Comparison of ENCODE assay signal across 32 cellular contexts in the genomic region with DNA sequence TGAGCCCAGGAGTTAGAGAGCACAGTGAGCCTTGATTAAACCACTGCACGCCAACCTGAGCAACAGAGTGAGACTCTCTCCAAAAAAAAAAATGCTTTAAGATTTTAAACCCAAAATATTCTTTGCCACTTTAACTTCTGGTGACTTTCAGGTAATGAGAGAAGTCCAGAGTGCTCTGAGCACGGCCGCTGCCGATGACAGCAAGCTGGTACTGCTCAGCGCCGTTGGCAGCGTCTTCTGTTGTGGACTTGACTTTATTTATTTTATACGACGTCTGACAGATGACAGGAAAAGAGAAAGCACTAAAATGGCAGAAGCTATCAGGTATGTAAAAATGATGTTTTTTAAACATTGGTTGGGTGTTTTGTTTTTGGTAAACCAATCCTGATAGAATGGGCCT.
A peak's percentile ranks its signal among the peaks of the same experiment; 100 is the strongest.
DNase-seq lines count a peak whose midpoint lies in the region; ATAC-seq and TF ChIP-seq lines count a peak whose summit lies in the region.
"Had no signal": no experiment of that assay in that cellular context is flagged by ENCODE, and none has a peak within 500 bp of the region (broad histone marks: within the 10 kb centered on the region; RNA-seq: fewer than 3 reads in every experiment).

No MANE protein-coding gene starts in this region.

- no peaks in the 10 kb centered on the region for H3K9me3 Mint-ChIP-seq in activated CD8-positive, alpha-beta T cell treated with anti-CD3 and anti-CD28 coated beads, Interleukin-2, amount 10 ng/mL, durations not matched to agents 7 days and 5 days (ENCODE audit: insufficient read depth)
- no peaks in the 10 kb centered on the region for H3K9me3 Mint-ChIP-seq in activated CD8-positive, alpha-beta T cell treated with anti-CD3 and anti-CD28 coated beads for 36 hours
- no peaks in the 10 kb centered on the region for H3K9me3 Mint-ChIP-seq in memory B cell
- H3K9me3 Mint-ChIP-seq in osteocyte (ENCODE audit: unreplicated experiment): no peaks in the 10 kb centered on the region
- H3K9me3 Mint-ChIP-seq in endodermal cell: no peaks in the 10 kb centered on the region
- H3K9me3 Mint-ChIP-seq: CD4-positive, alpha-beta memory T cell; CD4-positive, alpha-beta T cell; CD4-positive, CD25-positive, alpha-beta regulatory T cell; CD8-positive, alpha-beta memory T cell; CD8-positive, alpha-beta T cell had no signal

- peaks cover 61% of the 10 kb centered on the region for H3K4me1 Mint-ChIP-seq in activated CD8-positive, alpha-beta T cell treated with anti-CD3 and anti-CD28 coated beads, Interleukin-2, amount 10 ng/mL, durations not matched to agents 7 days and 5 days (ENCODE audit: low read depth)
- H3K4me1 Mint-ChIP-seq in activated CD8-positive, alpha-beta T cell treated with anti-CD3 and anti-CD28 coated beads for 36 hours (ENCODE audit: low read depth): peaks cover 65% of the 10 kb centered on the region
- H3K4me1 Mint-ChIP-seq in memory B cell: peaks cover 12% of the 10 kb centered on the region
- peaks cover 30% of the 10 kb centered on the region for H3K4me1 Mint-ChIP-seq in osteocyte (ENCODE audit: unreplicated experiment)
- H3K4me1 Mint-ChIP-seq in endodermal cell: peaks cover 10% of the 10 kb centered on the region

- no peaks in the 10 kb centered on the region for H3K4me1 ChIP-seq in endodermal cell (ENCODE audit: control insufficient read depth, insufficient read depth, low read length)

- no peak overlapping the region for H3K9ac ChIP-seq in endodermal cell (ENCODE audit: extremely low read depth, low read length, poor library complexity, severe bottlenecking)
- H3K9ac ChIP-seq: BLaER1 had no signal

- no peak for DNase-seq in activated CD8-positive, alpha-beta T cell treated with anti-CD3 and anti-CD28 coated beads, Interleukin-2, amount 10 ng/mL, durations not matched to agents 7 days and 5 days
- DNase-seq in activated CD8-positive, alpha-beta T cell treated with anti-CD3 and anti-CD28 coated beads for 36 hours: no peak
- DNase-seq in memory B cell (ENCODE audit: low spot score in 2 of 2): no peak
- no peak for DNase-seq in osteocyte (ENCODE audit: extremely low spot score, unreplicated experiment)
- no peak for DNase-seq in endodermal cell
- no peak for DNase-seq in sciatic nerve (ENCODE audit: low spot score)
- DNase-seq: 8988T; ACHN; AML-193; BE2C; C1 segment of cervical spinal cord; Caco-2; Calu3; CD4-positive, alpha-beta memory T cell; CD4-positive, alpha-beta T cell; CD4-positive, CD25-positive, alpha-beta regulatory T cell; CD8-positive, alpha-beta memory T cell; CD8-positive, alpha-beta T cell; COR-L47; DMS 273 treated with DMSO at 0.1 percent for 48 hours; DMS153; DMS53; DMS79; DND-41; EL had no signal

- 95 to 100% methylated on average over 4 to 9 of the region's 9 CpGs for WGBS in endodermal cell (ENCODE audit: insufficient coverage in 1 of 2, insufficient read length in 1 of 2), 2 experiments

- no peaks in the 10 kb centered on the region for H3K9me3 ChIP-seq in endodermal cell (ENCODE audit: control insufficient read depth, low read length)
- H3K9me3 ChIP-seq: A549; BE2C; BLaER1; BLaER1 treated with 17β-estradiol and CSF1 and Interleukin-3, amounts not matched to agents 10 nM and 100 nM; Caco-2 had no signal

- H3K36me3 Mint-ChIP-seq in activated CD8-positive, alpha-beta T cell treated with anti-CD3 and anti-CD28 coated beads, Interleukin-2, amount 10 ng/mL, durations not matched to agents 7 days and 5 days (ENCODE audit: low read depth): peaks cover 8% of the 10 kb centered on the region
- H3K36me3 Mint-ChIP-seq in activated CD8-positive, alpha-beta T cell treated with anti-CD3 and anti-CD28 coated beads for 36 hours (ENCODE audit: low read depth): peaks cover 15% of the 10 kb centered on the region
- H3K36me3 Mint-ChIP-seq in memory B cell (peaks cover 10% of the 10 kb centered on the region), osteocyte (ENCODE audit: unreplicated experiment) (peaks cover 8% of the 10 kb centered on the region), endodermal cell (ENCODE audit: low read depth) (peaks cover 25% of the 10 kb centered on the region)

- no peak for TF ChIP-seq CTCF in activated CD8-positive, alpha-beta T cell treated with anti-CD3 and anti-CD28 coated beads for 36 hours (IDR thresholded peaks at IDR 0.05)
- TF ChIP-seq CTCF in osteocyte (IDR thresholded peaks at IDR 0.05) (no peak), endodermal cell (conservative IDR thresholded peaks at IDR 0.05) (no peak)

- POLR2A ChIA-PET in activated CD8-positive, alpha-beta T cell treated with anti-CD3 and anti-CD28 coated beads, Interleukin-2, amount 10 ng/mL, durations not matched to agents 7 days and 5 days (lab: Charles Lee): no interaction called here
- POLR2A ChIA-PET in activated CD8-positive, alpha-beta T cell treated with anti-CD3 and anti-CD28 coated beads for 36 hours (lab: Charles Lee): no interaction called here

- intact Hi-C loops in activated CD8-positive, alpha-beta T cell treated with anti-CD3 and anti-CD28 coated beads for 36 hours (cut with micrococcal nuclease): no loop called here
- intact Hi-C loops in sciatic nerve (cut with DNase I): no loop called here

- H3K27ac ChIP-seq in endodermal cell (ENCODE audit: low read depth, low read length): no peak overlapping the region
- H3K27ac ChIP-seq: 22Rv1; A549; BLaER1; BLaER1 treated with 17β-estradiol and CSF1 and Interleukin-3, amounts not matched to agents 10 nM and 100 nM; C4-2B had no signal

- H3K36me3 ChIP-seq in endodermal cell (ENCODE audit: control insufficient read depth, insufficient read depth, low read length): peaks cover 26% of the 10 kb centered on the region

- H3K4me3 Mint-ChIP-seq in activated CD8-positive, alpha-beta T cell treated with anti-CD3 and anti-CD28 coated beads, Interleukin-2, amount 10 ng/mL, durations not matched to agents 7 days and 5 days: no peak overlapping the region
- no peak overlapping the region for H3K4me3 Mint-ChIP-seq in activated CD8-positive, alpha-beta T cell treated with anti-CD3 and anti-CD28 coated beads for 36 hours
- no peak overlapping the region for H3K4me3 Mint-ChIP-seq in memory B cell
- H3K4me3 Mint-ChIP-seq in osteocyte (ENCODE audit: unreplicated experiment): no peak overlapping the region
- no peak overlapping the region for H3K4me3 Mint-ChIP-seq in endodermal cell
- H3K4me3 Mint-ChIP-seq: B cell; CD14-positive monocyte; CD4-positive, alpha-beta memory T cell; CD4-positive, alpha-beta T cell; CD4-positive, CD25-positive, alpha-beta regulatory T cell; CD8-positive, alpha-beta memory T cell; CD8-positive, alpha-beta T cell had no signal

- ATAC-seq in activated CD8-positive, alpha-beta T cell treated with anti-CD3 and anti-CD28 coated beads, Interleukin-2, amount 10 ng/mL, durations not matched to agents 7 days and 5 days: no peak
- no peak for ATAC-seq in activated CD8-positive, alpha-beta T cell treated with anti-CD3 and anti-CD28 coated beads for 36 hours
- ATAC-seq in memory B cell (ENCODE audit: low read depth) (no peak), sciatic nerve (no peak)
- ATAC-seq: A549; CD8-positive, alpha-beta T cell had no signal

- no peaks in the 10 kb centered on the region for H3K27me3 ChIP-seq in endodermal cell (ENCODE audit: control insufficient read depth, insufficient read depth, low read length, poor library complexity, severe bottlenecking)
- H3K27me3 ChIP-seq: BE2C; BLaER1; BLaER1 treated with 17β-estradiol and CSF1 and Interleukin-3, amounts not matched to agents 10 nM and 100 nM had no signal

- no peak overlapping the region for H3K4me3 ChIP-seq in endodermal cell (ENCODE audit: low read length)
- H3K4me3 ChIP-seq: A549; BLaER1; BLaER1 treated with 17β-estradiol and CSF1 and Interleukin-3, amounts not matched to agents 10 nM and 100 nM had no signal

- H3K27ac Mint-ChIP-seq in activated CD8-positive, alpha-beta T cell treated with anti-CD3 and anti-CD28 coated beads, Interleukin-2, amount 10 ng/mL, durations not matched to agents 7 days and 5 days: peak overlapping the region; percentile 36
- H3K27ac Mint-ChIP-seq in activated CD8-positive, alpha-beta T cell treated with anti-CD3 and anti-CD28 coated beads for 36 hours: no peak overlapping the region
- peak overlapping the region; percentile 38 for H3K27ac Mint-ChIP-seq in memory B cell
- H3K27ac Mint-ChIP-seq in osteocyte (ENCODE audit: unreplicated experiment): peak overlapping the region; percentile 31
- no peak overlapping the region for H3K27ac Mint-ChIP-seq in endodermal cell
- H3K27ac Mint-ChIP-seq: B cell; CD4-positive, alpha-beta memory T cell; CD4-positive, alpha-beta T cell; CD8-positive, alpha-beta T cell had no signal

- H3K27me3 Mint-ChIP-seq in activated CD8-positive, alpha-beta T cell treated with anti-CD3 and anti-CD28 coated beads, Interleukin-2, amount 10 ng/mL, durations not matched to agents 7 days and 5 days (ENCODE audit: low read depth): no peaks in the 10 kb centered on the region
- no peaks in the 10 kb centered on the region for H3K27me3 Mint-ChIP-seq in activated CD8-positive, alpha-beta T cell treated with anti-CD3 and anti-CD28 coated beads for 36 hours
- H3K27me3 Mint-ChIP-seq in memory B cell (no peaks in the 10 kb centered on the region), osteocyte (ENCODE audit: unreplicated experiment) (no peaks in the 10 kb centered on the region), endodermal cell (ENCODE audit: insufficient read depth) (no peaks in the 10 kb centered on the region)
- H3K27me3 Mint-ChIP-seq: B cell; CD4-positive, alpha-beta memory T cell; CD4-positive, alpha-beta T cell; CD4-positive, CD25-positive, alpha-beta regulatory T cell had no signal

- CTCF ChIA-PET in activated CD8-positive, alpha-beta T cell treated with anti-CD3 and anti-CD28 coated beads, Interleukin-2, amount 10 ng/mL, durations not matched to agents 7 days and 5 days (lab: Charles Lee): interaction anchor here (1.1 to 1.2 kb wide), 2 partner anchors 9 to 160 kb away, joined by 4 to 5 read pairs; no protein-coding TSS in a partner anchor
- CTCF ChIA-PET in activated CD8-positive, alpha-beta T cell treated with anti-CD3 and anti-CD28 coated beads for 36 hours (lab: Charles Lee): interaction anchor here (2.5 kb wide), 1 partner anchor 10 kb away, joined by 9 read pairs; no protein-coding TSS in a partner anchor

Comparison
In these comparisons a context has a peak if more than half of its experiments do, and no peak if none do; other contexts are left out.
1. H3K27ac Mint-ChIP-seq: peak in activated CD8-positive, alpha-beta T cell treated with anti-CD3 and anti-CD28 coated beads, Interleukin-2, amount 10 ng/mL, durations not matched to agents 7 days and 5 days (single experiment), memory B cell (single experiment) and osteocyte (single experiment); none in activated CD8-positive, alpha-beta T cell treated with anti-CD3 and anti-CD28 coated beads for 36 hours (single experiment) and endodermal cell (single experiment).